ENCODE assay signal across 20 cellular contexts in genomic region chr2:70746076-70746475, GRCh38. TPM values are rescaled to one million over a fixed set of nuclear protein-coding genes. Genes with fewer than 3 reads are reported as not detected.
"Had no signal": no experiment of that assay in that cellular context is flagged by ENCODE, and none has a peak within 500 bp of the region (broad histone marks: within the 10 kb centered on the region; RNA-seq: fewer than 3 reads in every experiment).

No MANE protein-coding gene starts in this region.

- H3K27me3 ChIP-seq: gastrocnemius medialis, testis had no signal

- H2AFZ ChIP-seq: parathyroid adenoma had no signal

- H3K4me1 ChIP-seq: gastrocnemius medialis, parathyroid adenoma, testis had no signal

- H3K36me3 Mint-ChIP-seq: activated naive CD4-positive, alpha-beta T cell treated with anti-CD3 and anti-CD28 coated beads, Interleukin-2, amount 10 ng/mL, durations not matched to agents 7 days and 5 days had no signal

- H3K36me3 ChIP-seq: gastrocnemius medialis had no signal

- H3K79me2 ChIP-seq: parathyroid adenoma had no signal

- H3K27me3 Mint-ChIP-seq: activated naive CD4-positive, alpha-beta T cell treated with anti-CD3 and anti-CD28 coated beads, Interleukin-2, amount 10 ng/mL, durations not matched to agents 7 days and 5 days; stimulated activated naive CD8-positive, alpha-beta T cell treated with anti-CD3 and anti-CD28 coated beads, Interleukin-15, amount 100 ng/mL, for 72 hours had no signal

- H3K4me1 Mint-ChIP-seq: activated naive CD4-positive, alpha-beta T cell treated with anti-CD3 and anti-CD28 coated beads, Interleukin-2, amount 10 ng/mL, durations not matched to agents 7 days and 5 days; activated T-helper 17 cell treated with anti-CD3 and anti-CD28 coated beads, Interleukin-2, amount 50 U/mL, for 72 hours; stimulated activated naive CD8-positive, alpha-beta T cell treated with anti-CD3 and anti-CD28 coated beads, Interleukin-15, amount 100 ng/mL, for 72 hours had no signal

- H3K4me3 ChIP-seq: coronary artery, gastrocnemius medialis, testis had no signal

- ATAC-seq: activated T-helper 17 cell treated with anti-CD3 and anti-CD28 coated beads, Interleukin-2, amount 50 U/mL, for 72 hours; gastrocnemius medialis; stimulated activated naive CD8-positive, alpha-beta T cell treated with anti-CD3 and anti-CD28 coated beads, Interleukin-15, amount 100 ng/mL, for 72 hours had no signal

- H3K4me3 Mint-ChIP-seq: activated naive CD4-positive, alpha-beta T cell treated with anti-CD3 and anti-CD28 coated beads, Interleukin-2, amount 10 ng/mL, durations not matched to agents 7 days and 5 days; activated T-helper 17 cell treated with anti-CD3 and anti-CD28 coated beads, Interleukin-2, amount 50 U/mL, for 72 hours; nephron progenitor cell; stimulated activated naive CD8-positive, alpha-beta T cell treated with anti-CD3 and anti-CD28 coated beads, Interleukin-15, amount 100 ng/mL, for 72 hours had no signal

- H3K27ac Mint-ChIP-seq: activated naive CD4-positive, alpha-beta T cell treated with anti-CD3 and anti-CD28 coated beads, Interleukin-2, amount 10 ng/mL, durations not matched to agents 7 days and 5 days; activated T-helper 17 cell treated with anti-CD3 and anti-CD28 coated beads, Interleukin-2, amount 50 U/mL, for 72 hours; stimulated activated naive CD8-positive, alpha-beta T cell treated with anti-CD3 and anti-CD28 coated beads, Interleukin-15, amount 100 ng/mL, for 72 hours had no signal

- DNase-seq: activated CD4-positive, alpha-beta T cell treated with anti-CD3 and anti-CD28 coated beads, Interleukin-2, amount 50 U/mL, for 1 hour; activated naive CD4-positive, alpha-beta T cell treated with anti-CD3 and anti-CD28 coated beads, Interleukin-2, amount 10 ng/mL, durations not matched to agents 7 days and 5 days; activated T-cell treated with anti-CD3 and anti-CD28 coated beads for 4 hours; central memory CD4-positive, alpha-beta T cell; effector CD8-positive, alpha-beta T cell; gastrocnemius medialis; kidney; mesendoderm; nephron progenitor cell; stimulated activated CD4-positive, alpha-beta T cell treated with anti-CD3 and anti-CD28 coated beads, Interleukin-4, amount 100 ng/mL, for 4 hours; stimulated activated naive CD8-positive, alpha-beta T cell treated with anti-CD3 and anti-CD28 coated beads, Interleukin-15, amount 100 ng/mL, for 72 hours; testis had no signal

- H3K27ac ChIP-seq: coronary artery, epithelial cell of prostate, gastrocnemius medialis, parathyroid adenoma, testis had no signal

RNA-seq across cellular contexts. Expression of gene FIGLA, which starts 44.4 kb away (rescaled TPM):
- total RNA-seq: activated CD8-positive, alpha-beta memory T cell treated with anti-CD3 and anti-CD28 coated beads for 36 hours; activated T-helper 17 cell treated with anti-CD3 and anti-CD28 coated beads, Interleukin-2, amount 50 U/mL, for 72 hours; gastrocnemius medialis; kidney; liver; skeletal muscle tissue; ureter had no signal
- polyA plus RNA-seq: liver had no signal
